ENCODE assay signal across 1 cellular context in genomic region chr12:115349711-115350110, GRCh38.
TF ChIP-seq lines count a peak whose summit lies in the region.

No MANE protein-coding gene starts in this region.

TF ChIP-seq in IMR-90, 13 proteins besides CTCF, POLR2A, EP300 and RAD21 (continued from another document):
- TF ChIP-seq RCOR1 (IDR thresholded peaks at IDR 0.05; ENCODE audit: insufficient replicate concordance, low read length) (no peak), FOS (IDR thresholded peaks at IDR 0.05; ENCODE audit: low read depth, low read length) (no peak), NFE2L2 (IDR thresholded peaks at IDR 0.05; ENCODE audit: low read depth, low read length) (no peak), SMC3 (IDR thresholded peaks at IDR 0.05; ENCODE audit: low read depth, low read length) (no peak), CEBPB (IDR thresholded peaks at IDR 0.05; ENCODE audit: low read depth, low read length) (no peak), MAZ (IDR thresholded peaks at IDR 0.05; ENCODE audit: borderline replicate concordance, low read depth, low read length) (no peak)
- TF ChIP-seq, protein P1, sequence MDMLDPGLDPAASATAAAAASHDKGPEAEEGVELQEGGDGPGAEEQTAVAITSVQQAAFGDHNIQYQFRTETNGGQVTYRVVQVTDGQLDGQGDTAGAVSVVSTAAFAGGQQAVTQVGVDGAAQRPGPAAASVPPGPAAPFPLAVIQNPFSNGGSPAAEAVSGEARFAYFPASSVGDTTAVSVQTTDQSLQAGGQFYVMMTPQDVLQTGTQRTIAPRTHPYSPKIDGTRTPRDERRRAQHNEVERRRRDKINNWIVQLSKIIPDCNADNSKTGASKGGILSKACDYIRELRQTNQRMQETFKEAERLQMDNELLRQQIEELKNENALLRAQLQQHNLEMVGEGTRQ (IDR thresholded peaks at IDR 0.05; ENCODE audit: low read depth, low read length) = no peak
